ENCODE assay signal across 10 cellular contexts in the genomic region with DNA sequence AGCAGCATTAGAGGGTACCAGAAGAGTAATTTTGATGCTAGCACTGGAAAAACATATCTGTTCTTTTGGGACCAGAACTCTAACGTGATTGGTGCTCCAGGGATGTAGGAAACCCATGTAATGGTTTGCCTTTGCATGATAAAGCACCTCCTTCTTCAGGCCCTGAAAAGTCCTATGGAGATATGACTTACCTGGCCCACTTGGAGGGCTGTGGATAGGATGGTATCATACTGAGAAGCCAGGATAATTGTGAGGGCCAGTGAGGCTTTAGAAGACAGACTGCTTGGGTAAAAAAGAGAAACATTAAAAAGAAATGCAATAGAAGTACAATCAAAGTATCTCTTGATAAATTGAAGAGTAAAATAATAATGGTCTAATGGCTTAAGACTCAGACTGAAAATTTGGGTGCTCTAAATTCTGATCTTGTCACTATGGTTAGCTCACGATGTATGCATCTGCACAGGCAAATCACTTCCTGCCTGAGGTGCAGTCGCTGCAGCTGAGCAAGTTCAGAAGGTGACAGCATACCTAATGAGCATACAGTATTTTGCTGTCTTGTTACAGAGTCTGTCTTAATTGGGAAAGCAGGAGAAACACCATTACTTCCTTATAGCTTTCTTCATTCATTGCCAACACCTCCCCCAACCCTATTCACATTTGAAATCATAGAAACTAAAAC.
DNase-seq lines count a peak whose midpoint lies in the region; ATAC-seq lines count a peak whose summit lies in the region.
"Had no signal": no experiment of that assay in that cellular context is flagged by ENCODE, and none has a peak within 500 bp of the region (broad histone marks: within the 10 kb centered on the region; RNA-seq: fewer than 3 reads in every experiment).

No MANE protein-coding gene starts in this region.

- ATAC-seq in GM18870 (IDR thresholded peaks at IDR 0.05; ENCODE audit: unreplicated experiment) = peak; percentile 80
- ATAC-seq in GM21526 (IDR thresholded peaks at IDR 0.05; ENCODE audit: low FRiP score, unreplicated experiment) = peak; percentile 97
- ATAC-seq in HG03135 (IDR thresholded peaks at IDR 0.05; ENCODE audit: unreplicated experiment) = peak; percentile 93
- ATAC-seq: naive thymus-derived CD4-positive, alpha-beta T cell had no signal

- peak; percentile 46 for DNase-seq in germinal center (ENCODE audit: low spot score)
- DNase-seq in activated naive CD4-positive, alpha-beta T cell treated with Interleukin-2 at 50 U/mL for 16 hours = no peak
- DNase-seq in activated CD4-positive, CD25-positive, alpha-beta regulatory T cell (lab: John Stamatoyannopoulos, UW) = no peak
- DNase-seq in activated CD8-positive, alpha-beta memory T cell treated with anti-CD3 and anti-CD28 coated beads, Interleukin-2, amount 50 U/mL, for 48 hours = no peak
- DNase-seq: endodermal cell; naive thymus-derived CD4-positive, alpha-beta T cell; SIG-M5 had no signal
